In the genomic region with DNA sequence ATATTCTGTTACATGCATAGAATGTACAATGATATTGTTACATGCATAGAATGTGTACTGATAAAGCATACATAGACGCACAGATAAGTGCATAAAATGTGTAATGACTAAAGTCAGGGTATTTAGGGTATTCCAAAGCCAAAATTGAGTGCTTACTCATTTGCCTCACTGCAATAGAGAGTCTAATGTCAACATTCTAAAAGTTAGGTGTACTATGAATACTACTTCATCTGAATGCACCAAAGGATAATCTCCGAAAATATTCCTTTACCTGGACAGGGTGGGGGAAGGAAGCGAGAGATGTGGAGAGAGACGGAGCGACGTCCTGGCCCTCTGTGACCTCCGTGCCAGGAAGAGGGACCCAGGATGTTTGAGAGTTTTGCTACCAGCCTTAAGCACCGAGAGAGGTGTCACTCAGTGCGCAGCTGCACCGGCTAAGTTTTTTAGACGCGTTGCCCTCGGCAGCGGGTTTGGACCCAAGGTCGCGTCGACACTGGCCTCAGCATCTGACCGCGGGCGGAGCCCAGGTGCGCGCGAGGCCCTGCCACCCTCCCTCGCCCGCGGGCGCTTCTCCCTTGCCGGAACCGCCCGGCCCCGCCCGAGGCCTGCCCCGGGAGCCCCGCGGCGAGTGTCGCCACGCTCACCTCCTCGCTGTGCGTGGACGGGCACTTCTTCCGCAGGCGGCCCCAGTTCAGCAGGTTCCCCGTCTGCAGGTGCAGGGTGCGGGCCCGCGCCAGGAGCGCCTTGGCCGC, we compare ENCODE assay signal across 1 cellular context.
TF ChIP-seq lines count a peak whose summit lies in the region.

No MANE protein-coding gene starts in this region.

TF ChIP-seq in K562, 482 proteins besides CTCF, POLR2A, EP300 and RAD21 (continued from another document and continues in another):
- TF ChIP-seq, protein P1, sequence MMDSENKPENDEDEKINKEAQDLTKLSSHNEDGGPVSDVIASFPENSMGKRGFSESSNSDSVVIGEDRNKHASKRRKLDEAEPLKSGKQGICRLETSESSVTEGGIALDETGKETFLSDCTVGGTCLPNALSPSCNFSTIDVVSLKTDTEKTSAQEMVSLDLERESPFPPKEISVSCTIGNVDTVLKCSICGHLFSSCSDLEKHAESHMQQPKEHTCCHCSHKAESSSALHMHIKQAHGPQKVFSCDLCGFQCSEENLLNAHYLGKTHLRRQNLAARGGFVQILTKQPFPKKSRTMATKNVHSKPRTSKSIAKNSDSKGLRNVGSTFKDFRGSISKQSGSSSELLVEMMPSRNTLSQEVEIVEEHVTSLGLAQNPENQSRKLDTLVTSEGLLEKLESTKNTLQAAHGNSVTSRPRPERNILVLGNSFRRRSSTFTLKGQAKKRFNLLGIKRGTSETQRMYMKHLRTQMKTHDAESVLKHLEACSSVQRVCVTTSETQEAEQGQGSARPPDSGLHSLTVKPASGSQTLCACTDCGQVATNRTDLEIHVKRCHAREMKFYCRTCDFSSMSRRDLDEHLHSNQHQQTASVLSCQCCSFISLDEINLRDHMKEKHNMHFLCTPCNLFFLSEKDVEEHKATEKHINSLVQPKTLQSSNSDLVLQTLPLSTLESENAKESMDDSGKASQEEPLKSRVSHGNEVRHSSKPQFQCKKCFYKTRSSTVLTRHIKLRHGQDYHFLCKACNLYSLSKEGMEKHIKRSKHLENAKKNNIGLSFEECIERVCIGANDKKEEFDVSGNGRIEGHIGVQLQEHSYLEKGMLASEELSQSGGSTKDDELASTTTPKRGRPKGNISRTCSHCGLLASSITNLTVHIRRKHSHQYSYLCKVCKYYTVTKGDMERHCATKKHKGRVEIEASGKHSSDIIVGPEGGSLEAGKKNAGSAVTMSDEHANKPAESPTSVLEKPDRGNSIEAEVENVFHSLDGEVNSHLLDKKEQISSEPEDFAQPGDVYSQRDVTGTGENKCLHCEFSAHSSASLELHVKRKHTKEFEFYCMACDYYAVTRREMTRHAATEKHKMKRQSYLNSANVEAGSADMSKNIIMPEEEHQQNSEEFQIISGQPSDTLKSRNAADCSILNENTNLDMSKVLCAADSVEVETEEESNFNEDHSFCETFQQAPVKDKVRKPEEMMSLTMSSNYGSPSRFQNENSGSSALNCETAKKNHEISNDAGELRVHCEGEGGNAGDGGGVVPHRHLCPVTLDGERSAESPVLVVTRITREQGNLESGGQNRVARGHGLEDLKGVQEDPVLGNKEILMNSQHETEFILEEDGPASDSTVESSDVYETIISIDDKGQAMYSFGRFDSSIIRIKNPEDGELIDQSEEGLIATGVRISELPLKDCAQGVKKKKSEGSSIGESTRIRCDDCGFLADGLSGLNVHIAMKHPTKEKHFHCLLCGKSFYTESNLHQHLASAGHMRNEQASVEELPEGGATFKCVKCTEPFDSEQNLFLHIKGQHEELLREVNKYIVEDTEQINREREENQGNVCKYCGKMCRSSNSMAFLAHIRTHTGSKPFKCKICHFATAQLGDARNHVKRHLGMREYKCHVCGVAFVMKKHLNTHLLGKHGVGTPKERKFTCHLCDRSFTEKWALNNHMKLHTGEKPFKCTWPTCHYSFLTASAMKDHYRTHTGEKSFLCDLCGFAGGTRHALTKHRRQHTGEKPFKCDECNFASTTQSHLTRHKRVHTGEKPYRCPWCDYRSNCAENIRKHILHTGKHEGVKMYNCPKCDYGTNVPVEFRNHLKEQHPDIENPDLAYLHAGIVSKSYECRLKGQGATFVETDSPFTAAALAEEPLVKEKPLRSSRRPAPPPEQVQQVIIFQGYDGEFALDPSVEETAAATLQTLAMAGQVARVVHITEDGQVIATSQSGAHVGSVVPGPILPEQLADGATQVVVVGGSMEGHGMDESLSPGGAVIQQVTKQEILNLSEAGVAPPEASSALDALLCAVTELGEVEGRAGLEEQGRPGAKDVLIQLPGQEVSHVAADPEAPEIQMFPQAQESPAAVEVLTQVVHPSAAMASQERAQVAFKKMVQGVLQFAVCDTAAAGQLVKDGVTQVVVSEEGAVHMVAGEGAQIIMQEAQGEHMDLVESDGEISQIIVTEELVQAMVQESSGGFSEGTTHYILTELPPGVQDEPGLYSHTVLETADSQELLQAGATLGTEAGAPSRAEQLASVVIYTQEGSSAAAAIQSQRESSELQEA (IDR thresholded peaks at IDR 0.05; ENCODE audit: low read depth), result no peak
- TF ChIP-seq SMARCA4 (IDR thresholded peaks at IDR 0.05), result no peak
- TF ChIP-seq SAFB (IDR thresholded peaks at IDR 0.05; ENCODE audit: borderline replicate concordance, low read depth, low read length), result 0 out of 2 replicates have a peak, but pooled peaks have one; percentile 42
- TF ChIP-seq, protein P2, sequence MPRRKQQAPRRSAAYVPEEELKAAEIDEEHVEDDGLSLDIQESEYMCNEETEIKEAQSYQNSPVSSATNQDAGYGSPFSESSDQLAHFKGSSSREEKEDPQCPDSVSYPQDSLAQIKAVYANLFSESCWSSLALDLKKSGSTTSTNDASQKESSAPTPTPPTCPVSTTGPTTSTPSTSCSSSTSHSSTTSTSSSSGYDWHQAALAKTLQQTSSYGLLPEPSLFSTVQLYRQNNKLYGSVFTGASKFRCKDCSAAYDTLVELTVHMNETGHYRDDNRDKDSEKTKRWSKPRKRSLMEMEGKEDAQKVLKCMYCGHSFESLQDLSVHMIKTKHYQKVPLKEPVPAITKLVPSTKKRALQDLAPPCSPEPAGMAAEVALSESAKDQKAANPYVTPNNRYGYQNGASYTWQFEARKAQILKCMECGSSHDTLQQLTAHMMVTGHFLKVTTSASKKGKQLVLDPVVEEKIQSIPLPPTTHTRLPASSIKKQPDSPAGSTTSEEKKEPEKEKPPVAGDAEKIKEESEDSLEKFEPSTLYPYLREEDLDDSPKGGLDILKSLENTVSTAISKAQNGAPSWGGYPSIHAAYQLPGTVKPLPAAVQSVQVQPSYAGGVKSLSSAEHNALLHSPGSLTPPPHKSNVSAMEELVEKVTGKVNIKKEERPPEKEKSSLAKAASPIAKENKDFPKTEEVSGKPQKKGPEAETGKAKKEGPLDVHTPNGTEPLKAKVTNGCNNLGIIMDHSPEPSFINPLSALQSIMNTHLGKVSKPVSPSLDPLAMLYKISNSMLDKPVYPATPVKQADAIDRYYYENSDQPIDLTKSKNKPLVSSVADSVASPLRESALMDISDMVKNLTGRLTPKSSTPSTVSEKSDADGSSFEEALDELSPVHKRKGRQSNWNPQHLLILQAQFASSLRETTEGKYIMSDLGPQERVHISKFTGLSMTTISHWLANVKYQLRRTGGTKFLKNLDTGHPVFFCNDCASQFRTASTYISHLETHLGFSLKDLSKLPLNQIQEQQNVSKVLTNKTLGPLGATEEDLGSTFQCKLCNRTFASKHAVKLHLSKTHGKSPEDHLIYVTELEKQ (CRISPR knock-in tag; IDR thresholded peaks at IDR 0.05), result no peak
- TF ChIP-seq, protein P3, sequence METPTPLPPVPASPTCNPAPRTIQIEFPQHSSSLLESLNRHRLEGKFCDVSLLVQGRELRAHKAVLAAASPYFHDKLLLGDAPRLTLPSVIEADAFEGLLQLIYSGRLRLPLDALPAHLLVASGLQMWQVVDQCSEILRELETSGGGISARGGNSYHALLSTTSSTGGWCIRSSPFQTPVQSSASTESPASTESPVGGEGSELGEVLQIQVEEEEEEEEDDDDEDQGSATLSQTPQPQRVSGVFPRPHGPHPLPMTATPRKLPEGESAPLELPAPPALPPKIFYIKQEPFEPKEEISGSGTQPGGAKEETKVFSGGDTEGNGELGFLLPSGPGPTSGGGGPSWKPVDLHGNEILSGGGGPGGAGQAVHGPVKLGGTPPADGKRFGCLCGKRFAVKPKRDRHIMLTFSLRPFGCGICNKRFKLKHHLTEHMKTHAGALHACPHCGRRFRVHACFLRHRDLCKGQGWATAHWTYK (CRISPR knock-in tag; IDR thresholded peaks at IDR 0.05), result no peak
- peak; percentile 46 for TF ChIP-seq SAP30 (IDR thresholded peaks at IDR 0.05; ENCODE audit: borderline replicate concordance, insufficient read depth, low read depth, low read length, poor library complexity, severe bottlenecking)
- TF ChIP-seq POLR2H (tag; IDR thresholded peaks at IDR 0.05; ENCODE audit: low read depth), result no peak
- no peak for TF ChIP-seq STAT5A (IDR thresholded peaks at IDR 0.05; ENCODE audit: borderline replicate concordance, low read length)
- TF ChIP-seq, protein P4, sequence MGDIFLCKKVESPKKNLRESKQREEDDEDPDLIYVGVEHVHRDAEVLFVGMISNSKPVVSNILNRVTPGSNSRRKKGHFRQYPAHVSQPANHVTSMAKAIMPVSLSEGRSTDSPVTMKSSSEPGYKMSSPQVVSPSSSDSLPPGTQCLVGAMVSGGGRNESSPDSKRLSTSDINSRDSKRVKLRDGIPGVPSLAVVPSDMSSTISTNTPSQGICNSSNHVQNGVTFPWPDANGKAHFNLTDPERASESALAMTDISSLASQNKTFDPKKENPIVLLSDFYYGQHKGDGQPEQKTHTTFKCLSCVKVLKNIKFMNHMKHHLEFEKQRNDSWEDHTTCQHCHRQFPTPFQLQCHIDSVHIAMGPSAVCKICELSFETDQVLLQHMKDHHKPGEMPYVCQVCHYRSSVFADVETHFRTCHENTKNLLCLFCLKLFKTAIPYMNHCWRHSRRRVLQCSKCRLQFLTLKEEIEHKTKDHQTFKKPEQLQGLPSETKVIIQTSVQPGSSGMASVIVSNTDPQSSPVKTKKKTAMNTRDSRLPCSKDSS (IDR thresholded peaks at IDR 0.05; ENCODE audit: low read depth, partially characterized antibody), result no peak
- no peak for TF ChIP-seq ZKSCAN8 (CRISPR knock-in tag; IDR thresholded peaks at IDR 0.05)
- TF ChIP-seq, protein P5, sequence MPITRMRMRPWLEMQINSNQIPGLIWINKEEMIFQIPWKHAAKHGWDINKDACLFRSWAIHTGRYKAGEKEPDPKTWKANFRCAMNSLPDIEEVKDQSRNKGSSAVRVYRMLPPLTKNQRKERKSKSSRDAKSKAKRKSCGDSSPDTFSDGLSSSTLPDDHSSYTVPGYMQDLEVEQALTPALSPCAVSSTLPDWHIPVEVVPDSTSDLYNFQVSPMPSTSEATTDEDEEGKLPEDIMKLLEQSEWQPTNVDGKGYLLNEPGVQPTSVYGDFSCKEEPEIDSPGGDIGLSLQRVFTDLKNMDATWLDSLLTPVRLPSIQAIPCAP (CRISPR knock-in tag; IDR thresholded peaks at IDR 0.05; ENCODE audit: borderline replicate concordance), result no peak
- TF ChIP-seq MCM2 (IDR thresholded peaks at IDR 0.05; ENCODE audit: low read depth), result no peak
- TF ChIP-seq ZFPM2 (CRISPR knock-in tag; IDR thresholded peaks at IDR 0.05), result 0 out of 2 replicates have a peak, but pooled peaks have one; percentile 12
- TF ChIP-seq PRMT5 (CRISPR knock-in tag; IDR thresholded peaks at IDR 0.05), result no peak
- no peak for TF ChIP-seq ZNF175 (CRISPR knock-in tag; IDR thresholded peaks at IDR 0.05; ENCODE audit: low read depth)
- no peak for TF ChIP-seq HDAC2 (IDR thresholded peaks at IDR 0.05)
- no peak for TF ChIP-seq ATF1 (CRISPR knock-in tag; IDR thresholded peaks at IDR 0.05)
- no peak for TF ChIP-seq ATF1 (tag; IDR thresholded peaks at IDR 0.05)
- no peak for TF ChIP-seq BMI1 (IDR thresholded peaks at IDR 0.05; ENCODE audit: low read length)
- no peak for TF ChIP-seq ELF1 (tag; IDR thresholded peaks at IDR 0.05)
- 0 out of 2 replicates have a peak, but pooled peaks have one; percentile 15 for TF ChIP-seq NR4A1 (CRISPR knock-in tag; IDR thresholded peaks at IDR 0.05)
- TF ChIP-seq NR4A1 (tag; IDR thresholded peaks at IDR 0.05), result no peak
- TF ChIP-seq, protein P6, sequence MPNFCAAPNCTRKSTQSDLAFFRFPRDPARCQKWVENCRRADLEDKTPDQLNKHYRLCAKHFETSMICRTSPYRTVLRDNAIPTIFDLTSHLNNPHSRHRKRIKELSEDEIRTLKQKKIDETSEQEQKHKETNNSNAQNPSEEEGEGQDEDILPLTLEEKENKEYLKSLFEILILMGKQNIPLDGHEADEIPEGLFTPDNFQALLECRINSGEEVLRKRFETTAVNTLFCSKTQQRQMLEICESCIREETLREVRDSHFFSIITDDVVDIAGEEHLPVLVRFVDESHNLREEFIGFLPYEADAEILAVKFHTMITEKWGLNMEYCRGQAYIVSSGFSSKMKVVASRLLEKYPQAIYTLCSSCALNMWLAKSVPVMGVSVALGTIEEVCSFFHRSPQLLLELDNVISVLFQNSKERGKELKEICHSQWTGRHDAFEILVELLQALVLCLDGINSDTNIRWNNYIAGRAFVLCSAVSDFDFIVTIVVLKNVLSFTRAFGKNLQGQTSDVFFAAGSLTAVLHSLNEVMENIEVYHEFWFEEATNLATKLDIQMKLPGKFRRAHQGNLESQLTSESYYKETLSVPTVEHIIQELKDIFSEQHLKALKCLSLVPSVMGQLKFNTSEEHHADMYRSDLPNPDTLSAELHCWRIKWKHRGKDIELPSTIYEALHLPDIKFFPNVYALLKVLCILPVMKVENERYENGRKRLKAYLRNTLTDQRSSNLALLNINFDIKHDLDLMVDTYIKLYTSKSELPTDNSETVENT (CRISPR knock-in tag; IDR thresholded peaks at IDR 0.05), result no peak
- TF ChIP-seq KDM5B (IDR thresholded peaks at IDR 0.05; ENCODE audit: insufficient replicate concordance, low read depth, low read length), result no peak
- TF ChIP-seq, protein P7, sequence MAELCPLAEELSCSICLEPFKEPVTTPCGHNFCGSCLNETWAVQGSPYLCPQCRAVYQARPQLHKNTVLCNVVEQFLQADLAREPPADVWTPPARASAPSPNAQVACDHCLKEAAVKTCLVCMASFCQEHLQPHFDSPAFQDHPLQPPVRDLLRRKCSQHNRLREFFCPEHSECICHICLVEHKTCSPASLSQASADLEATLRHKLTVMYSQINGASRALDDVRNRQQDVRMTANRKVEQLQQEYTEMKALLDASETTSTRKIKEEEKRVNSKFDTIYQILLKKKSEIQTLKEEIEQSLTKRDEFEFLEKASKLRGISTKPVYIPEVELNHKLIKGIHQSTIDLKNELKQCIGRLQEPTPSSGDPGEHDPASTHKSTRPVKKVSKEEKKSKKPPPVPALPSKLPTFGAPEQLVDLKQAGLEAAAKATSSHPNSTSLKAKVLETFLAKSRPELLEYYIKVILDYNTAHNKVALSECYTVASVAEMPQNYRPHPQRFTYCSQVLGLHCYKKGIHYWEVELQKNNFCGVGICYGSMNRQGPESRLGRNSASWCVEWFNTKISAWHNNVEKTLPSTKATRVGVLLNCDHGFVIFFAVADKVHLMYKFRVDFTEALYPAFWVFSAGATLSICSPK (IDR thresholded peaks at IDR 0.05; ENCODE audit: borderline replicate concordance), result no peak
- TF ChIP-seq JUNB (CRISPR knock-in tag; conservative IDR thresholded peaks at IDR 0.05), result no peak
- TF ChIP-seq, protein P8, sequence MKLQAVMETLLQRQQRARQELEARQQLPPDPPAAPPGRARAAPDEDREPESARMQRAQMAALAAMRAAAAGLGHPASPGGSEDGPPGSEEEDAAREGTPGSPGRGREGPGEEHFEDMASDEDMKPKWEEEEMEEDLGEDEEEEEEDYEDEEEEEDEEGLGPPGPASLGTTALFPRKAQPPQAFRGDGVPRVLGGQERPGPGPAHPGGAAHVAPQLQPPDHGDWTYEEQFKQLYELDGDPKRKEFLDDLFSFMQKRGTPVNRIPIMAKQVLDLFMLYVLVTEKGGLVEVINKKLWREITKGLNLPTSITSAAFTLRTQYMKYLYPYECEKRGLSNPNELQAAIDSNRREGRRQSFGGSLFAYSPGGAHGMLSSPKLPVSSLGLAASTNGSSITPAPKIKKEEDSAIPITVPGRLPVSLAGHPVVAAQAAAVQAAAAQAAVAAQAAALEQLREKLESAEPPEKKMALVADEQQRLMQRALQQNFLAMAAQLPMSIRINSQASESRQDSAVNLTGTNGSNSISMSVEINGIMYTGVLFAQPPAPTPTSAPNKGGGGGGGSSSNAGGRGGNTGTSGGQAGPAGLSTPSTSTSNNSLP (IDR thresholded peaks at IDR 0.05; ENCODE audit: borderline replicate concordance, low read depth, low read length), result no peak
- TF ChIP-seq PTBP1 (IDR thresholded peaks at IDR 0.05; ENCODE audit: low read depth, low read length), result no peak
- TF ChIP-seq PHTF2 (CRISPR knock-in tag; IDR thresholded peaks at IDR 0.05), result no peak
